Comparison of ENCODE assay signal across 1 cellular context in genomic region chr1:52551476-52552235, GRCh38.
TF ChIP-seq lines count a peak whose summit lies in the region.

No MANE protein-coding gene starts in this region.

TF ChIP-seq in H1, 55 proteins besides CTCF, POLR2A, EP300 and RAD21:
- no peak for TF ChIP-seq HDAC2 (IDR thresholded peaks at IDR 0.05; ENCODE audit: borderline replicate concordance in 1 of 2, low read depth in 2 of 2, low read length in 2 of 2)
